Comparison of ENCODE assay signal across 23 cellular contexts in the genomic region with DNA sequence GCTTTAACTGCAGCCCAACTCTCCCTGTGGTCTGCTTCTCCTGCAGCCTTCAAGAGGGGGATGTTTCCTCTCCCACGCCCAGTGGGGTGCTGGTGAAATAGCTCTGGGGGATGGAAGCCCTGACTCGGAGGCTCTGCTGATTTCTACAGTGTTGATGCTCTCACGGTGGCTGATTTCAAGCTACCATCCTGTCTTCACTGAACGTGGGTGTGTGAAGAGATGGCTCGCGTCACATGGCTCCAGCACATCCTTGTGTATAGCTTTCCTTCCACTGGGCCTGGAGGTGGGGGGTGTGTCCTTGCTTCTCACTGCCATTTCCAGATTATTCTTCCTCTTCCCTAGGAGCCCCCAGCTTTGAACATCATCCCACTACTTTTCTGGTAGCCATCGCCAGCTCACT. TPM values are rescaled to one million over a fixed set of nuclear protein-coding genes. Genes with fewer than 3 reads are reported as not detected.
"Had no signal": no experiment of that assay in that cellular context is flagged by ENCODE, and none has a peak within 500 bp of the region (broad histone marks: within the 10 kb centered on the region; RNA-seq: fewer than 3 reads in every experiment).

No MANE protein-coding gene starts in this region.

- DNase-seq: KBM-7, MG63, NCI-H1048, NCI-H1105, NCI-H1417, NCI-H1436 treated with DMSO at 0.1 percent for 48 hours, NCI-H1694, NCI-H187 treated with DMSO at 0.1 percent for 48 hours, NCI-H2029 treated with DMSO at 0.1 percent for 48 hours, NCI-H2107, NCI-H2227 treated with DMSO at 0.1 percent for 48 hours, NCI-H524 treated with DMSO at 0.1 percent for 48 hours, NCI-H69, NCI-H774, OCI-M1, PC-9, Peyer's patch, SHP77 treated with DMSO at 0.1 percent for 48 hours, SJCRH30, T-helper 1 cell had no signal

- H3K4me1 ChIP-seq: Peyer's patch, SJCRH30 had no signal

- H2AFZ ChIP-seq: PC-9 had no signal

- H3K9me3 ChIP-seq: MG63, Peyer's patch, SJCRH30 had no signal

- ATAC-seq: Right ventricle myocardium inferior, SK-N-SH treated with all-trans-retinoic acid at 6 μM for 48 hours had no signal

- H3K36me3 ChIP-seq: Peyer's patch, SJCRH30 had no signal

- H3K27ac ChIP-seq: PC-9, Peyer's patch, SJCRH30 had no signal

- H3K4me2 ChIP-seq: PC-9 had no signal

- H3K27me3 ChIP-seq: MG63, Peyer's patch, SJCRH30 had no signal

- H3K4me3 ChIP-seq: MG63, PC-9, Peyer's patch, SJCRH30 had no signal

RNA-seq across cellular contexts. Expression of a gene that starts 20.0 kb away (rescaled TPM):
- total RNA-seq: HT-29, PC-9, Peyer's patch, Right ventricle myocardium inferior had no signal
